Comparison of ENCODE assay signal across 12 cellular contexts in the genomic region with DNA sequence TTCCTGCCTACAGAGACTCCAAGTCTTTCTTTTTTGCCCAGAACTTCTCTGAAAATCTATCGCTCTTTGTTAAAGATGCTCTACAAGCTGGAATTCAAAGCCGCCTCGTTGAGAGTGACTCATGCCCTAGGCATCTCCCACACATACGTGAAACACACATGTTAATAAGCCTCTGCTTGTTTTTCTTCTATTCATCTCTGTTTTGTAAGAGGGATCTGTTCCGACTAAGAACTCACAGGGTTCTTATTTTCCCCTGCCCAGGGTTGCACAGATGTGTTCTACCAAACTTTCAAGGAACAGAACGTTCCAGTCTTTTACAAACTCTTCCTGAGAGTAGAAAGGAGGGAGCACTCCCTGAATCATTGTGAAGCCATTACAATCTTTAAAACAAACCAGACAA. TPM values are rescaled to one million over a fixed set of nuclear protein-coding genes. Genes with fewer than 3 reads are reported as not detected.
DNase-seq lines count a peak whose midpoint lies in the region; ATAC-seq, FAIRE-seq and TF ChIP-seq lines count a peak whose summit lies in the region.
"Had no signal": no experiment of that assay in that cellular context is flagged by ENCODE, and none has a peak within 500 bp of the region (broad histone marks: within the 10 kb centered on the region; RNA-seq: fewer than 3 reads in every experiment).

No MANE protein-coding gene starts in this region.

- BruUV-seq in HepG2 (replicated peaks; lab: Mats Ljungman, UMichigan) = no TSS peak

- peaks cover 8 to 74% of the 10 kb centered on the region in 2 experiments for H3K27me3 ChIP-seq in HepG2 (ENCODE audit: control insufficient read depth in 1 of 2, insufficient read depth in 2 of 2, low read length in 2 of 2)
- H3K27me3 ChIP-seq in right lobe of liver = no peaks in the 10 kb centered on the region
- peaks cover 3 to 6% of the 10 kb centered on the region in 2 donors for H3K27me3 ChIP-seq in mucosa of rectum (ENCODE audit: control insufficient read depth in 2 of 2, insufficient read depth in 2 of 2, low read length in 2 of 2)
- H3K27me3 ChIP-seq: BLaER1 had no signal

- no peak overlapping the region for H3K4me2 ChIP-seq in HepG2 (ENCODE audit: low read depth, low read length)
- H3K4me2 ChIP-seq: BLaER1 had no signal

- ATAC-seq in HepG2 = no peak
- ATAC-seq in right lobe of liver = no peak
- no peak for ATAC-seq in HG03460 (IDR thresholded peaks at IDR 0.05; ENCODE audit: unreplicated experiment)

- TF ChIP-seq POLR2A in HepG2 (IDR thresholded peaks at IDR 0.05; ENCODE audit: insufficient read depth in 1 of 2, low read depth in 2 of 2, low read length in 2 of 2) = no peak
- no peak for TF ChIP-seq POLR2A in right lobe of liver (IDR thresholded peaks at IDR 0.05)
- TF ChIP-seq POLR2A in erythroblast (IDR thresholded peaks at IDR 0.05; ENCODE audit: low read length) = no peak

- no peak overlapping the region for H2AFZ ChIP-seq in HepG2 (ENCODE audit: low read length)

- no peaks in the 10 kb centered on the region for H4K20me1 ChIP-seq in HepG2 (ENCODE audit: insufficient read depth, low read length)

- TF ChIP-seq EP300 in HepG2 (IDR thresholded peaks at IDR 0.05; ENCODE audit: low read depth in 2 of 2, low read length in 2 of 2) = no peak
- no peak for TF ChIP-seq EP300 in HepG2 (CRISPR knock-in tag; IDR thresholded peaks at IDR 0.05; ENCODE audit: borderline replicate concordance)

- intact Hi-C loops in HepG2 (cut with micrococcal nuclease; ENCODE audit: unreplicated experiment) = no loop called here
- intact Hi-C loops in right lobe of liver (cut with DNase I) = no loop called here

- TF ChIP-seq CTCF in HepG2 (CRISPR knock-in tag; IDR thresholded peaks at IDR 0.05) = no peak
- no peak for TF ChIP-seq CTCF in right lobe of liver (IDR thresholded peaks at IDR 0.05)

- H3K9ac ChIP-seq in HepG2 (ENCODE audit: insufficient read depth, low read depth, low read length) (no peak overlapping the region), mucosa of rectum (ENCODE audit: low read depth in 1 of 2, low read length in 2 of 2) (no peak overlapping the region)
- H3K9ac ChIP-seq: BLaER1 had no signal

- in situ Hi-C loops in HepG2 (cut with HindIII; ENCODE audit: extremely low pct_ligation_motif_present, low pct_unique_long_range_greater_than_20kb) = no loop called here

- peak; percentile 44 for DNase-seq in HepG2 (ENCODE audit: low spot score)
- no peak for DNase-seq in right lobe of liver
- DNase-seq in activated T-cell treated with anti-CD3 and anti-CD28 coated beads, Interleukin-2, amount 50 U/mL, for 1 hour = no peak
- no peak for DNase-seq in erythroblast (lab: John Stamatoyannopoulos, UW)
- no peak for DNase-seq in RPMI8226
- DNase-seq: activated gamma-delta T cell treated with Interleukin-2 at 50 U/mL for 16 hours; stimulated activated CD4-positive, alpha-beta T cell treated with anti-CD3 and anti-CD28 coated beads, Interleukin-2, amount 100 ng/mL, for 48 hours had no signal

- FAIRE-seq in HepG2 (lab: Jason Lieb, UNC) (no peak), endometrium (lab: Jason Lieb, UNC) (peak; percentile 72)

- POLR2A ChIA-PET in HepG2 (lab: Yijun Ruan, JAX) = no interaction called here

- CTCF ChIA-PET in HepG2 (lab: Yijun Ruan, JAX; ENCODE audit: low intra/inter-chr PET ratio, low total read pairs) = no interaction called here

- H3K4me3 ChIP-seq in HepG2 (replicated peaks in 1 of 3; ENCODE audit: insufficient read depth in 1 of 3, low read depth in 2 of 3, low read length in 3 of 3) (no peak overlapping the region), right lobe of liver (no peak overlapping the region), mucosa of rectum (ENCODE audit: low read length in 2 of 2) (no peak overlapping the region)
- H3K4me3 ChIP-seq: BLaER1, SK-N-MC had no signal

- H3K36me3 ChIP-seq in HepG2 (replicated peaks in 1 of 2; ENCODE audit: control insufficient read depth in 1 of 2, insufficient read depth in 2 of 2, low read length in 2 of 2) (no peaks in the 10 kb centered on the region), right lobe of liver (no peaks in the 10 kb centered on the region), mucosa of rectum (ENCODE audit: control insufficient read depth in 2 of 2, insufficient read depth in 2 of 2, low read length in 2 of 2) (no peaks in the 10 kb centered on the region)
- H3K36me3 ChIP-seq: BLaER1 had no signal

- 11% methylated on average over 6 of the region's 6 CpGs for WGBS in HepG2 (ENCODE audit: low lambda C conversion rate)
- WGBS in right lobe of liver (ENCODE audit: insufficient coverage, low coverage, low lambda C conversion rate, missing lambda C conversion rate) = 53% methylated on average over 6 of the region's 6 CpGs

- H3K9me3 ChIP-seq in HepG2 (ENCODE audit: low read length) = no peaks in the 10 kb centered on the region
- no peaks in the 10 kb centered on the region for H3K9me3 ChIP-seq in right lobe of liver
- H3K9me3 ChIP-seq in mucosa of rectum (ENCODE audit: control insufficient read depth in 2 of 2, low read length in 2 of 2) = no peaks in the 10 kb centered on the region
- H3K9me3 ChIP-seq: BLaER1 had no signal

- H3K27ac ChIP-seq in HepG2 (ENCODE audit: extremely low read length, insufficient read depth, low read length) = no peak overlapping the region
- no peak overlapping the region for H3K27ac ChIP-seq in right lobe of liver
- H3K27ac ChIP-seq in mucosa of rectum (ENCODE audit: low read depth in 2 of 2, low read length in 2 of 2) = peak overlapping the region; percentile 1 to 68
- H3K27ac ChIP-seq: BLaER1, SK-N-MC had no signal

- no peaks in the 10 kb centered on the region for H3K4me1 ChIP-seq in HepG2 (ENCODE audit: insufficient read depth, low read length)
- peaks cover 0 to 4% (median 0%) of the 10 kb centered on the region in 4 donors for H3K4me1 ChIP-seq in right lobe of liver
- no peaks in the 10 kb centered on the region for H3K4me1 ChIP-seq in mucosa of rectum (ENCODE audit: control insufficient read depth in 2 of 2, insufficient read depth in 2 of 2, low read length in 2 of 2)

- no peaks in the 10 kb centered on the region for H3K79me2 ChIP-seq in HepG2 (ENCODE audit: insufficient read depth, low read length)

- TF ChIP-seq RAD21 in HepG2 (CRISPR knock-in tag; IDR thresholded peaks at IDR 0.05) = no peak

TF ChIP-seq in HepG2, 621 proteins besides CTCF, POLR2A, EP300 and RAD21:
- TF ChIP-seq ZNF263 (CRISPR knock-in tag; IDR thresholded peaks at IDR 0.05) (no peak; the same call in 1 of the 2 replicates), FOSL2 (CRISPR knock-in tag; IDR thresholded peaks at IDR 0.05) (peak; percentile 78)

RNA-seq across cellular contexts. Expression of a gene that starts 55.5 kb away (rescaled TPM):
- total RNA-seq in HepG2 (2016; rRNA removed; fragmentation: Illumina TruSeq; extraction: Trizol) (37.9 and 46.8 TPM in 2 replicates), right lobe of liver (10 to 100 TPM; 12.5 to 24.6 (median 16.9) TPM)
- total RNA-seq in HepG2 (2016; cell fraction: cytosol; rRNA removed; fragmentation: Illumina TruSeq; extraction: Trizol; ENCODE audit: low read depth) = 52.6 and 54.7 TPM in 2 replicates
- 38.3 and 42.5 TPM in 2 replicates for total RNA-seq in HepG2 (2016; cell fraction: insoluble cytoplasmic fraction; rRNA removed; fragmentation: Illumina TruSeq; extraction: Trizol)
- total RNA-seq in HepG2 (2016; cell fraction: membrane; rRNA removed; fragmentation: Illumina TruSeq; extraction: Trizol) = 103 and 110 TPM in 2 replicates
- total RNA-seq in HepG2 (2016; cell fraction: nucleus; rRNA removed; fragmentation: Illumina TruSeq; extraction: Trizol) = 15.7 and 18.8 TPM in 2 replicates
- polyA plus RNA-seq in HepG2 (2011; rRNA removed) = 17.5 and 19.5 TPM in 2 replicates
- polyA plus RNA-seq in HepG2 (2011; cell fraction: cytosol; rRNA removed) = 16.7 and 18.4 TPM in 2 replicates
- polyA plus RNA-seq in HepG2 (2011; cell fraction: nucleus; rRNA removed) = 14.6 and 14.9 TPM in 2 replicates
- 15.8 and 18.2 TPM in 2 replicates for polyA plus RNA-seq in HepG2 (2012)
- polyA plus RNA-seq in HepG2 (2016; cell fraction: cytosol; fragmentation: Illumina TruSeq; extraction: Trizol; ENCODE audit: low read depth) = 49.5 and 52.9 TPM in 2 replicates
- polyA plus RNA-seq in HepG2 (2016; cell fraction: insoluble cytoplasmic fraction; fragmentation: Illumina TruSeq; extraction: Trizol; ENCODE audit: low read depth) = 40.7 and 47.8 TPM in 2 replicates
- 97.2 and 97.6 TPM in 2 replicates for polyA plus RNA-seq in HepG2 (2016; cell fraction: membrane; fragmentation: Illumina TruSeq; extraction: Trizol; ENCODE audit: low read depth)
- 25.8 and 27.0 TPM in 2 replicates for polyA plus RNA-seq in HepG2 (2016; cell fraction: nucleus; fragmentation: Illumina TruSeq; extraction: Trizol; ENCODE audit: insufficient read depth, low read depth)
- polyA minus RNA-seq in HepG2 (2011; rRNA and poly(A)+ RNA removed; ENCODE audit: low replicate concordance) = 17.0 and 32.5 TPM in 2 replicates
- 16.4 and 21.7 TPM in 2 replicates for polyA minus RNA-seq in HepG2 (2011; cell fraction: cytosol; rRNA and poly(A)+ RNA removed)
- polyA minus RNA-seq in HepG2 (2011; cell fraction: nucleus; rRNA and poly(A)+ RNA removed) = 19.1 and 20.6 TPM in 2 replicates

Comparison
In these comparisons a context has a peak if more than half of its experiments do, and no peak if none do; other contexts are left out.
1. H3K27ac ChIP-seq: peak in mucosa of rectum (2 of 2); none in HepG2 (single experiment) and right lobe of liver (0 of 3).